ENCODE assay signal across 8 cellular contexts in genomic region chr6:6676910-6677441, GRCh38.
DNase-seq lines count a peak whose midpoint lies in the region; ATAC-seq and TF ChIP-seq lines count a peak whose summit lies in the region.

No MANE protein-coding gene starts in this region.

- H2AFZ ChIP-seq in DND-41 (ENCODE audit: low read depth, low read length), result peak overlapping the region; percentile 86

- no peaks in the 10 kb centered on the region for H3K36me3 ChIP-seq in DND-41 (ENCODE audit: insufficient read depth, low read length)

- peaks cover 8% of the 10 kb centered on the region for H3K4me1 Mint-ChIP-seq in memory B cell

- H4K20me1 ChIP-seq in DND-41 (ENCODE audit: insufficient read depth, low read length), result no peaks in the 10 kb centered on the region

- no peak overlapping the region for H3K4me3 Mint-ChIP-seq in memory B cell

- peak overlapping the region; percentile 84 for H3K27ac ChIP-seq in DND-41 (ENCODE audit: low read length)

- DNase-seq in DND-41 (peak; percentile 87), NCI-H748 treated with DMSO at 0.1 percent for 48 hours (lab: John Stamatoyannopoulos, UW) (peak; percentile 61), ecto neural progenitor cell (ENCODE audit: low spot score) (peak; percentile 84), memory B cell (ENCODE audit: low spot score in 2 of 2) (peak; percentile 81 to 83)
- DNase-seq in activated CD4-positive, alpha-beta T cell treated with anti-CD3 and anti-CD28 coated beads, Interleukin-2, amount 50 U/mL, for 4 hours, result peak; percentile 71 to 76
- peak; percentile 65 for DNase-seq in stimulated activated CD8-positive, alpha-beta memory T cell treated with anti-CD3 and anti-CD28 coated beads, Interleukin-15, amount 100 ng/mL, for 24 hours (ENCODE audit: low read depth)

- no peaks in the 10 kb centered on the region for H3K9me3 Mint-ChIP-seq in memory B cell

- no peaks in the 10 kb centered on the region for H3K9me3 ChIP-seq in DND-41 (ENCODE audit: insufficient read depth, low read length, severe bottlenecking)

- no peaks in the 10 kb centered on the region for H3K27me3 ChIP-seq in DND-41 (ENCODE audit: insufficient read depth, low read length, poor library complexity)

- H3K27me3 Mint-ChIP-seq in memory B cell, result no peaks in the 10 kb centered on the region

- peak; percentile 87 for ATAC-seq in DND-41 (ENCODE audit: insufficient read depth, low read depth)
- peak; percentile 65 for ATAC-seq in HG03139 (IDR thresholded peaks at IDR 0.05; ENCODE audit: unreplicated experiment)
- peak; percentile 80 for ATAC-seq in memory B cell (ENCODE audit: low read depth)
- no peak for ATAC-seq in HG03039 (IDR thresholded peaks at IDR 0.05; ENCODE audit: unreplicated experiment)

- peak overlapping the region; percentile 60 for H3K4me2 ChIP-seq in DND-41 (ENCODE audit: insufficient read depth, low read length)

- H3K79me2 ChIP-seq in DND-41 (ENCODE audit: insufficient read depth, low read length), result no peaks in the 10 kb centered on the region

- H3K9ac ChIP-seq in DND-41 (ENCODE audit: low read depth, low read length), result peak overlapping the region; percentile 51

- no peak overlapping the region for H3K27ac Mint-ChIP-seq in memory B cell

- peaks cover 29% of the 10 kb centered on the region for H3K4me1 ChIP-seq in DND-41 (ENCODE audit: insufficient read depth, low read length)

- no peaks in the 10 kb centered on the region for H3K36me3 Mint-ChIP-seq in memory B cell

- TF ChIP-seq CTCF in DND-41 (IDR thresholded peaks at IDR 0.05; ENCODE audit: borderline replicate concordance, extremely low read depth, low read length, poor library complexity, severe bottlenecking), result peak; percentile 100

- H3K4me3 ChIP-seq in DND-41 (ENCODE audit: low read depth in 1 of 2, low read length in 2 of 2), result peak overlapping the region in 1 of 2 experiments; percentile 30; a peak in 2 of 4 replicates
